ENCODE assay signal across 8 cellular contexts in genomic region chr1:75908717-75909152, GRCh38. TPM values are rescaled to one million over a fixed set of nuclear protein-coding genes. Genes with fewer than 3 reads are reported as not detected.
DNase-seq lines count a peak whose midpoint lies in the region; ATAC-seq lines count a peak whose summit lies in the region.

No MANE protein-coding gene starts in this region.

- H3K36me3 ChIP-seq in Karpas-422 (ENCODE audit: insufficient read depth, low read length): no peaks in the 10 kb centered on the region

- H3K4me1 ChIP-seq in Karpas-422 (ENCODE audit: low read length): no peaks in the 10 kb centered on the region

- H3K4me1 Mint-ChIP-seq in natural killer cell treated with Interleukin-12 subunit alpha and Interleukin-12 subunit beta and Interleukin-15 and Interleukin-18, amount 100 ng/mL, for 72 hours (ENCODE audit: low read depth in 2 of 2): no peaks in the 10 kb centered on the region

- peaks cover 12% of the 10 kb centered on the region for H3K9me3 Mint-ChIP-seq in natural killer cell treated with Interleukin-12 subunit alpha and Interleukin-12 subunit beta and Interleukin-15 and Interleukin-18, amount 100 ng/mL, for 72 hours

- in situ Hi-C loops in Caki2 (cut with HindIII; ENCODE audit: low pct_unique_long_range_greater_than_20kb, low sequenced_read_pairs): no loop called here

- no peaks in the 10 kb centered on the region for H3K79me2 ChIP-seq in Karpas-422 (ENCODE audit: low read length)

- DNase-seq in Caki2 (ENCODE audit: low read depth): peak; percentile 41
- peak; percentile 76 for DNase-seq in Karpas-422
- DNase-seq in SKM-1 (lab: John Stamatoyannopoulos, UW; ENCODE audit: unreplicated experiment): peak; percentile 17
- peak; percentile 40 for DNase-seq in iPS-NIHi7 (ENCODE audit: extremely low spot score)
- no peak for DNase-seq in natural killer cell treated with Interleukin-12 subunit alpha and Interleukin-12 subunit beta and Interleukin-15 and Interleukin-18, amount 100 ng/mL, for 72 hours (ENCODE audit: low spot score)
- DNase-seq in epidermal melanocyte (ENCODE audit: insufficient read length, low spot score): no peak

- no peak overlapping the region for H2AFZ ChIP-seq in Karpas-422 (ENCODE audit: low read length)

- H3K27ac ChIP-seq in Karpas-422 (ENCODE audit: low read length): no peak overlapping the region

- H3K4me2 ChIP-seq in Karpas-422 (ENCODE audit: low read depth, low read length, poor library complexity, severe bottlenecking): no peak overlapping the region

- H3K27ac Mint-ChIP-seq in natural killer cell treated with Interleukin-12 subunit alpha and Interleukin-12 subunit beta and Interleukin-15 and Interleukin-18, amount 100 ng/mL, for 72 hours: no peak overlapping the region

- H3K27me3 Mint-ChIP-seq in natural killer cell treated with Interleukin-12 subunit alpha and Interleukin-12 subunit beta and Interleukin-15 and Interleukin-18, amount 100 ng/mL, for 72 hours: peaks cover 0 to 19% of the 10 kb centered on the region in 2 donors

- H4K20me1 ChIP-seq in Karpas-422 (ENCODE audit: insufficient read depth, low read depth, low read length): no peaks in the 10 kb centered on the region

- H3K36me3 Mint-ChIP-seq in natural killer cell treated with Interleukin-12 subunit alpha and Interleukin-12 subunit beta and Interleukin-15 and Interleukin-18, amount 100 ng/mL, for 72 hours: peaks cover 21% of the 10 kb centered on the region

- H3K9me3 ChIP-seq in Karpas-422 (ENCODE audit: low read length): no peaks in the 10 kb centered on the region

- H3K4me3 ChIP-seq in Karpas-422 (ENCODE audit: low read length): no peak overlapping the region

- ATAC-seq in GM19468 (IDR thresholded peaks at IDR 0.05; ENCODE audit: extremely low read depth, unreplicated experiment): peak; percentile 46
- no peak for ATAC-seq in natural killer cell treated with Interleukin-12 subunit alpha and Interleukin-12 subunit beta and Interleukin-15 and Interleukin-18, amount 100 ng/mL, for 72 hours
- no peak for ATAC-seq in GM19324 (IDR thresholded peaks at IDR 0.05; ENCODE audit: low FRiP score, unreplicated experiment)

- no peaks in the 10 kb centered on the region for H3K9me2 ChIP-seq in Karpas-422 (replicated peaks; ENCODE audit: insufficient read depth, low read length)

- no peak overlapping the region for H3K9ac ChIP-seq in Karpas-422 (ENCODE audit: low read length)

- H3K4me3 Mint-ChIP-seq in natural killer cell treated with Interleukin-12 subunit alpha and Interleukin-12 subunit beta and Interleukin-15 and Interleukin-18, amount 100 ng/mL, for 72 hours: no peak overlapping the region

- H3K27me3 ChIP-seq in Karpas-422 (ENCODE audit: low read length): no peaks in the 10 kb centered on the region

RNA-seq across cellular contexts. Expression of gene ASB17, which starts 23.5 kb away (rescaled TPM):
- not detected in 2 replicates for total RNA-seq in Caki2 (2014; rRNA removed; shearing (Covaris generic); ENCODE audit: low replicate concordance)
- total RNA-seq in Karpas-422 (2014; rRNA removed; shearing (Covaris generic); ENCODE audit: low replicate concordance): not detected in 2 replicates
- total RNA-seq in natural killer cell treated with Interleukin-12 subunit alpha and Interleukin-12 subunit beta and Interleukin-15 and Interleukin-18, amount 100 ng/mL, for 72 hours: not detected

Comparison
In these comparisons a context has a peak if more than half of its experiments do, and no peak if none do; other contexts are left out.
1. DNase-seq: peak in Caki2 (single experiment), Karpas-422 (single experiment), SKM-1 (single experiment) and iPS-NIHi7 (single experiment); none in natural killer cell treated with Interleukin-12 subunit alpha and Interleukin-12 subunit beta and Interleukin-15 and Interleukin-18, amount 100 ng/mL, for 72 hours (single experiment) and epidermal melanocyte (single experiment).